Comparison of ENCODE assay signal across 8 cellular contexts in genomic region chr11:34174411-34175041, GRCh38.
DNase-seq lines count a peak whose midpoint lies in the region; ATAC-seq, FAIRE-seq and TF ChIP-seq lines count a peak whose summit lies in the region.

No MANE protein-coding gene starts in this region.

- peaks cover 46% of the 10 kb centered on the region for H3K4me1 Mint-ChIP-seq in activated T-helper 2 cell treated with anti-CD3 and anti-CD28 coated beads, Interferon-gamma antibody, Interleukin-2, Interleukin-4, amounts not matched to agents 10 μg/mL and 5 μg/mL and 100 μg/mL, durations not matched to agents 14 hours and 24 hours and 36 hours (ENCODE audit: low read depth)

- in situ Hi-C loops in IMR-90 (cut with MboI; ENCODE audit: low sequenced_read_pairs): loop anchor here (5.0 to 10.0 kb wide), 2 partner anchors 183 to 320 kb away; partner anchors contain the start of gene ABTB2

- H3K4me3 Mint-ChIP-seq in activated T-helper 2 cell treated with anti-CD3 and anti-CD28 coated beads, Interferon-gamma antibody, Interleukin-2, Interleukin-4, amounts not matched to agents 10 μg/mL and 5 μg/mL and 100 μg/mL, durations not matched to agents 14 hours and 24 hours and 36 hours (ENCODE audit: low read depth): peak overlapping the region; percentile 62

- CTCF ChIA-PET in IMR-90 (lab: Yijun Ruan, JAX): interaction anchor here (0.6 to 1.9 kb wide), 24 partner anchors 10 to 318 kb away, joined by 3 to 37 read pairs (median 4); partner anchors contain the start of gene ABTB2

- no TSS peak for BruUV-seq in IMR-90 (replicated peaks; lab: Mats Ljungman, UMichigan)

- no peak overlapping the region for H2BK20ac ChIP-seq in IMR-90 (ENCODE audit: low read depth, low read length)

- DNase-seq in DMS153 treated with DMSO at 0.1 percent for 48 hours (lab: John Stamatoyannopoulos, UW; ENCODE audit: unreplicated experiment) (peak; percentile 51), IMR-90 (peak; percentile 49), RCC 7860 (ENCODE audit: low spot score) (peak; percentile 35), foreskin fibroblast (peak; percentile 51 to 87), neuronal stem cell (ENCODE audit: low spot score) (peak; percentile 80), stromal cell of bone marrow (ENCODE audit: low read depth) (peak; percentile 28)
- DNase-seq in activated T-helper 2 cell treated with anti-CD3 and anti-CD28 coated beads, Interferon-gamma antibody, Interleukin-2, Interleukin-4, amounts not matched to agents 10 μg/mL and 5 μg/mL and 100 μg/mL, durations not matched to agents 14 hours and 24 hours and 36 hours (ENCODE audit: low spot score): peak; percentile 72

- H4K91ac ChIP-seq in IMR-90 (ENCODE audit: insufficient read depth, low read depth, low read length): no peak overlapping the region
- no peak overlapping the region for H4K91ac ChIP-seq in neuronal stem cell (ENCODE audit: low read depth, low read length, poor library complexity)

- H3K27me3 ChIP-seq in IMR-90 (ENCODE audit: control insufficient read depth, insufficient read depth, low read length) (peaks cover 11% of the 10 kb centered on the region), neuronal stem cell (ENCODE audit: control insufficient read depth in 3 of 3, insufficient read depth in 3 of 3, low read depth in 1 of 3, low read length in 3 of 3) (peaks cover 0 to 2% (median 0%) of the 10 kb centered on the region in 3 experiments)

- H3K56ac ChIP-seq in IMR-90 (ENCODE audit: extremely low read depth, insufficient read depth, low read length): no peak overlapping the region

- no peak overlapping the region for H4K5ac ChIP-seq in IMR-90 (ENCODE audit: low read depth, low read length)

- H4K8ac ChIP-seq in IMR-90 (ENCODE audit: low read depth in 2 of 2, low read length in 2 of 2) (no peak overlapping the region), neuronal stem cell (ENCODE audit: low read depth, low read length) (no peak overlapping the region)

- H3K18ac ChIP-seq in IMR-90 (ENCODE audit: low read depth, low read length) (no peak overlapping the region), neuronal stem cell (ENCODE audit: low read length) (peak overlapping the region; percentile 81)

- H3K4me2 ChIP-seq in IMR-90 (ENCODE audit: low read depth, low read length): peak overlapping the region; percentile 83
- H3K4me2 ChIP-seq in neuronal stem cell (ENCODE audit: insufficient read depth, low read length, poor library complexity, severe bottlenecking): peak overlapping the region; percentile 60

- H2AK5ac ChIP-seq in IMR-90 (ENCODE audit: low read depth, low read length) (0 out of 2 replicates have a peak overlapping the region, but pooled peaks have one; percentile 16), neuronal stem cell (ENCODE audit: low read depth, low read length) (peak overlapping the region; percentile 49)

- no peak for FAIRE-seq in RCC 7860 (lab: Jason Lieb, UNC)

- ATAC-seq in GM21526 (IDR thresholded peaks at IDR 0.05; ENCODE audit: low FRiP score, unreplicated experiment) (peak; percentile 91), IMR-90 (ENCODE audit: low read depth) (peak; percentile 99)

- intact Hi-C loops in IMR-90 (cut with micrococcal nuclease): loop anchor here (1.0 to 5.0 kb wide), 3 partner anchors 178 to 318 kb away; no protein-coding TSS in a partner anchor
- intact Hi-C loops in activated T-helper 2 cell treated with anti-CD3 and anti-CD28 coated beads, Interferon-gamma antibody, Interleukin-2, Interleukin-4, amounts not matched to agents 10 μg/mL and 5 μg/mL and 100 μg/mL, durations not matched to agents 14 hours and 24 hours and 36 hours (cut with micrococcal nuclease): loop anchor here (1.0 to 2.0 kb wide), 5 partner anchors 40 to 185 kb away; no protein-coding TSS in a partner anchor

- H3K4me1 ChIP-seq in IMR-90 (ENCODE audit: control insufficient read depth, insufficient read depth, low read length) (peaks cover 6% of the 10 kb centered on the region; the same call in 1 of the 2 replicates), neuronal stem cell (ENCODE audit: control insufficient read depth in 2 of 2, insufficient read depth in 1 of 2, low read depth in 1 of 2, low read length in 2 of 2) (peaks cover 3 to 8% of the 10 kb centered on the region in 2 donors)

- H3K27me3 Mint-ChIP-seq in activated T-helper 2 cell treated with anti-CD3 and anti-CD28 coated beads, Interferon-gamma antibody, Interleukin-2, Interleukin-4, amounts not matched to agents 10 μg/mL and 5 μg/mL and 100 μg/mL, durations not matched to agents 14 hours and 24 hours and 36 hours (ENCODE audit: low read depth): no peaks in the 10 kb centered on the region

- H3K4me3 ChIP-seq in IMR-90 (ENCODE audit: insufficient read depth, low read depth, low read length) (no peak overlapping the region), foreskin fibroblast (ENCODE audit: low read depth in 1 of 2, low read length in 2 of 2) (peak overlapping the region; percentile 29 to 40), neuronal stem cell (ENCODE audit: low read length in 2 of 2) (peak overlapping the region in 1 of 2 donors; percentile 31)

- H3K4ac ChIP-seq in IMR-90 (ENCODE audit: low read depth, low read length) (no peak overlapping the region), neuronal stem cell (ENCODE audit: low read length) (no peak overlapping the region)

- H3K14ac ChIP-seq in IMR-90 (replicated peaks; ENCODE audit: low read depth, low read length) (no peak overlapping the region), neuronal stem cell (ENCODE audit: low read length) (no peak overlapping the region)

- H3K36me3 Mint-ChIP-seq in activated T-helper 2 cell treated with anti-CD3 and anti-CD28 coated beads, Interferon-gamma antibody, Interleukin-2, Interleukin-4, amounts not matched to agents 10 μg/mL and 5 μg/mL and 100 μg/mL, durations not matched to agents 14 hours and 24 hours and 36 hours (ENCODE audit: low read depth): peaks cover 24% of the 10 kb centered on the region

- H3K27ac ChIP-seq in IMR-90 (ENCODE audit: insufficient read depth, low read length) (no peak overlapping the region), neuronal stem cell (replicated peaks; ENCODE audit: low read length) (no peak overlapping the region)

- H3K36me3 ChIP-seq in IMR-90 (ENCODE audit: control insufficient read depth, insufficient read depth, low read length): no peaks in the 10 kb centered on the region
- peaks cover 0 to 8% of the 10 kb centered on the region in 2 donors for H3K36me3 ChIP-seq in neuronal stem cell (replicated peaks in 1 of 2; ENCODE audit: control insufficient read depth in 2 of 2, insufficient read depth in 2 of 2, low read length in 2 of 2)

- POLR2A ChIA-PET in IMR-90 (lab: Charles Lee; ENCODE audit: unreplicated experiment): interaction anchor here (0.7 kb wide), 1 partner anchor 182 kb away, joined by 14 read pairs; no protein-coding TSS in a partner anchor

- H3K9ac ChIP-seq in IMR-90 (ENCODE audit: low read depth, low read length) (no peak overlapping the region), neuronal stem cell (ENCODE audit: low read depth, low read length, poor library complexity) (peak overlapping the region; percentile 34)

- H2BK12ac ChIP-seq in neuronal stem cell (ENCODE audit: low read length): no peak overlapping the region

- no peaks in the 10 kb centered on the region; the same call in 1 of the 2 replicates for H4K20me1 ChIP-seq in IMR-90 (ENCODE audit: insufficient read depth, low read length)

- H2BK15ac ChIP-seq in IMR-90 (ENCODE audit: low read depth, low read length) (no peak overlapping the region), neuronal stem cell (ENCODE audit: low read length) (peak overlapping the region; percentile 73)

- TF ChIP-seq CTCF in IMR-90 (conservative IDR thresholded peaks at IDR 0.05; ENCODE audit: low read depth, low read length) (peak; percentile 98), foreskin fibroblast (IDR thresholded peaks at IDR 0.05; ENCODE audit: low read depth, low read length) (peak; percentile 95)

- 0 out of 2 replicates have a peak, but pooled peaks have one; percentile 55 for TF ChIP-seq POLR2A in IMR-90 (IDR thresholded peaks at IDR 0.05; ENCODE audit: low read depth, low read length)

- TF ChIP-seq RAD21 in IMR-90 (IDR thresholded peaks at IDR 0.05; ENCODE audit: low read length): peak; percentile 100

- dilution Hi-C loops in IMR-90 (cut with HindIII; ENCODE audit: low sequenced_read_pairs, unreplicated experiment): loop anchor here (25.0 kb wide), 1 partner anchor 163 kb away; no protein-coding TSS in a partner anchor

- H2AFZ ChIP-seq in IMR-90 (replicated peaks; ENCODE audit: low read length, poor library complexity) (peak overlapping the region; percentile 44), neuronal stem cell (ENCODE audit: low read length) (peak overlapping the region; percentile 89)

- no peaks in the 10 kb centered on the region for H3K9me3 ChIP-seq in IMR-90 (ENCODE audit: control insufficient read depth, insufficient read depth, low read length)
- no peaks in the 10 kb centered on the region for H3K9me3 ChIP-seq in neuronal stem cell (replicated peaks in 1 of 2; ENCODE audit: control insufficient read depth in 2 of 2, insufficient read depth in 1 of 2, low read depth in 1 of 2, low read length in 2 of 2)

- WGBS in IMR-90 (ENCODE audit: extremely low coverage in 2 of 2, insufficient read length in 1 of 2), 2 experiments: 13% methylated on average over 5 of the region's 33 CpGs; no CpG with 5 or more reads in 1 of the 2 experiments
- no CpG with 5 or more reads among the region's 33 CpGs for WGBS in neuronal stem cell (ENCODE audit: extremely low coverage in 2 of 2, insufficient read length in 2 of 2, insufficient replicate concordance in 1 of 2), 2 donors

- H3K23ac ChIP-seq in IMR-90 (ENCODE audit: low read depth, low read length): no peak overlapping the region
- peak overlapping the region; percentile 59 for H3K23ac ChIP-seq in neuronal stem cell (ENCODE audit: low read depth, low read length, poor library complexity)

- H3K27ac Mint-ChIP-seq in activated T-helper 2 cell treated with anti-CD3 and anti-CD28 coated beads, Interferon-gamma antibody, Interleukin-2, Interleukin-4, amounts not matched to agents 10 μg/mL and 5 μg/mL and 100 μg/mL, durations not matched to agents 14 hours and 24 hours and 36 hours: peak overlapping the region; percentile 49

- peak overlapping the region; percentile 77 for H2AK9ac ChIP-seq in IMR-90 (replicated peaks; ENCODE audit: low read depth, low read length, poor library complexity)

- H2BK5ac ChIP-seq in IMR-90 (ENCODE audit: low read depth, low read length, poor library complexity, severe bottlenecking): no peak overlapping the region
- H2BK5ac ChIP-seq in neuronal stem cell (ENCODE audit: low read length): no peak overlapping the region

- no peaks in the 10 kb centered on the region for H3K9me3 Mint-ChIP-seq in activated T-helper 2 cell treated with anti-CD3 and anti-CD28 coated beads, Interferon-gamma antibody, Interleukin-2, Interleukin-4, amounts not matched to agents 10 μg/mL and 5 μg/mL and 100 μg/mL, durations not matched to agents 14 hours and 24 hours and 36 hours

- no peaks in the 10 kb centered on the region for H3K79me1 ChIP-seq in IMR-90 (ENCODE audit: low read depth in 1 of 2, low read length in 2 of 2)
- no peaks in the 10 kb centered on the region for H3K79me1 ChIP-seq in neuronal stem cell (ENCODE audit: low read depth, low read length)

- H3K9me1 ChIP-seq in IMR-90 (ENCODE audit: insufficient read depth, low read length): peaks cover 3% of the 10 kb centered on the region; the same call in 1 of the 2 replicates

- H2BK120ac ChIP-seq in IMR-90 (ENCODE audit: low read depth, low read length): no peak overlapping the region
- H2BK120ac ChIP-seq in neuronal stem cell (ENCODE audit: low read depth, low read length): no peak overlapping the region

Comparison
In these comparisons a context has a peak if more than half of its experiments do, and no peak if none do; other contexts are left out.
1. DNase-seq: peak in every context shown above with its lines; median percentile 80 in neuronal stem cell; 72 in activated T-helper 2 cell treated with anti-CD3 and anti-CD28 coated beads, Interferon-gamma antibody, Interleukin-2, Interleukin-4, amounts not matched to agents 10 μg/mL and 5 μg/mL and 100 μg/mL, durations not matched to agents 14 hours and 24 hours and 36 hours; 69 in foreskin fibroblast; 51 in DMS153 treated with DMSO at 0.1 percent for 48 hours; 49 in IMR-90; 35 in RCC 7860; 28 in stromal cell of bone marrow.